Comparison of ENCODE assay signal across 8 cellular contexts in the genomic region with DNA sequence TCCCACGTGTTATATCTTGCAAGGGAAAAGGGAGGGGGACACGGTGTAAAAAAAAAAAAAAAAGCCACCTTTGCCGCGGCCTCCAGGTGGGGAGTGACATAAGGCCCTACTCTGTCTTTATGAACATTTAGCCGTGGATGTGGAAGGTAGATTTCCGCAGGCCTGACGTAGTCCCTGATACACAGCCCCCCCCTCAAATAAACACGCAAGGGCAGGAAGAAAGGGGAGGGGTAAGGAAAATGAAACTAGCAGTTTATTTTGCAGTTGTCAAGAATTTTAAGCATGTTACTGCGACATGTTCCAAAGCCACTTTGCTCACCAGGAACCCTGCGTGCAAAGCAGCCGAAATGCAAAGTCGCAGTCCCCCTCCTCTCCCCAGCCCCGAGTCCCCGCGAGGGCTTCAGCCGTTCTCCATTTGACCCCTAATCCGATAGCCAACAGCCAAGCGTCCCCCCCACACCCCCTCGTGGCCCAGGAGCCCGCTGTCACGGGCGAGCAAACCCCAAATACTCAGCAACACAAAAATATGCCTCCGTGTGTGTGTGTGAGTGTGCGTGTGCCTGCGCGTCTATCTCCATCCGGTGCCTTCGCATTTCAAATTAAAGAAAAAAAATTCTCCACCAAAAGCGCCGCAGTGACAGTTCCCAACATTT. TPM values are rescaled to one million over a fixed set of nuclear protein-coding genes. Genes with fewer than 3 reads are reported as not detected.
A peak's percentile ranks its signal among the peaks of the same experiment; 100 is the strongest.
DNase-seq lines count a peak whose midpoint lies in the region; ATAC-seq and TF ChIP-seq lines count a peak whose summit lies in the region.

No MANE protein-coding gene starts in this region.

- H2AFZ ChIP-seq in ACC112 (ENCODE audit: low read length, unreplicated experiment), result peak overlapping the region; percentile 57
- no peak overlapping the region for H2AFZ ChIP-seq in KMS-11 (ENCODE audit: low read depth)

- peak overlapping the region; percentile 47 for H3K27ac ChIP-seq in ACC112 (ENCODE audit: low read depth, low read length)
- H3K27ac ChIP-seq in KMS-11, result peak overlapping the region; percentile 94
- H3K27ac ChIP-seq in temporal lobe (ENCODE audit: low read depth, low read length), result peak overlapping the region; percentile 91

- no peaks in the 10 kb centered on the region for H3K9me3 ChIP-seq in adipocyte (ENCODE audit: control insufficient read depth, low read length)

- peak overlapping the region; percentile 76 for H3K9ac ChIP-seq in KMS-11
- peak overlapping the region; percentile 92 for H3K9ac ChIP-seq in adipocyte (ENCODE audit: low read length)

- H3K79me2 ChIP-seq in ACC112 (ENCODE audit: control insufficient read depth, insufficient read depth, low read length, unreplicated experiment), result peaks cover 13% of the 10 kb centered on the region
- H3K79me2 ChIP-seq in KMS-11 (ENCODE audit: insufficient read depth, low read depth), result peaks cover 31% of the 10 kb centered on the region

- H3K27me3 ChIP-seq in ACC112 (ENCODE audit: insufficient read depth, low read length) (peaks cover 31% of the 10 kb centered on the region), KMS-11 (ENCODE audit: insufficient read depth, low read depth) (peaks cover 31% of the 10 kb centered on the region), adipocyte (replicated peaks; ENCODE audit: control insufficient read depth, insufficient read depth, low read length) (peaks cover 20% of the 10 kb centered on the region)

- TF ChIP-seq CTCF in KMS-11 (conservative IDR thresholded peaks at IDR 0.05; ENCODE audit: low read depth, low read length), result no peak

- DNase-seq in adipocyte (ENCODE audit: low read depth), result no peak
- peak; percentile 65 for DNase-seq in left kidney (ENCODE audit: low read depth, low spot score)
- no peak for DNase-seq in HuH-7.5 (ENCODE audit: low spot score)
- no peak for DNase-seq in NOMO-1 (lab: John Stamatoyannopoulos, UW; ENCODE audit: unreplicated experiment in 2 of 2)

- H3K4me3 ChIP-seq in ACC112 (ENCODE audit: low read depth, low read length) (peak overlapping the region; percentile 84), KMS-11 (IDR thresholded peaks at IDR 0.05; ENCODE audit: insufficient read depth, low read depth, low read length) (peak overlapping the region; percentile 61), adipocyte (ENCODE audit: low read length) (peak overlapping the region; percentile 97)

- no peak for ATAC-seq in GM21367 (IDR thresholded peaks at IDR 0.05; ENCODE audit: unreplicated experiment)

- peaks cover 14% of the 10 kb centered on the region; the same call in 1 of the 2 replicates for H3K36me3 ChIP-seq in ACC112 (ENCODE audit: insufficient read depth, low read length)
- H3K36me3 ChIP-seq in KMS-11 (ENCODE audit: insufficient read depth), result no peaks in the 10 kb centered on the region
- H3K36me3 ChIP-seq in adipocyte (ENCODE audit: control insufficient read depth, insufficient read depth, low read length, severe bottlenecking), result peaks cover 15% of the 10 kb centered on the region

- H4K20me1 ChIP-seq in KMS-11 (ENCODE audit: insufficient read depth), result no peaks in the 10 kb centered on the region

- peak overlapping the region; percentile 93 for H3K4me2 ChIP-seq in KMS-11

- peaks cover 16% of the 10 kb centered on the region for H3K4me1 ChIP-seq in ACC112 (ENCODE audit: control insufficient read depth, insufficient read depth, low read length, unreplicated experiment)
- peaks cover 42% of the 10 kb centered on the region for H3K4me1 ChIP-seq in KMS-11 (ENCODE audit: low read depth, poor library complexity, severe bottlenecking)
- H3K4me1 ChIP-seq in adipocyte (ENCODE audit: control insufficient read depth, insufficient read depth, low read length), result peaks cover 26% of the 10 kb centered on the region

RNA-seq across cellular contexts. Expression of a gene that starts 1.2 kb away (rescaled TPM):
- 12.0 TPM for total RNA-seq in temporal lobe

RNA-seq across cellular contexts. Expression of a gene that starts 41.1 kb away (rescaled TPM):
- 4.9 TPM for total RNA-seq in temporal lobe
